ENCODE assay signal across 8 cellular contexts in the genomic region with DNA sequence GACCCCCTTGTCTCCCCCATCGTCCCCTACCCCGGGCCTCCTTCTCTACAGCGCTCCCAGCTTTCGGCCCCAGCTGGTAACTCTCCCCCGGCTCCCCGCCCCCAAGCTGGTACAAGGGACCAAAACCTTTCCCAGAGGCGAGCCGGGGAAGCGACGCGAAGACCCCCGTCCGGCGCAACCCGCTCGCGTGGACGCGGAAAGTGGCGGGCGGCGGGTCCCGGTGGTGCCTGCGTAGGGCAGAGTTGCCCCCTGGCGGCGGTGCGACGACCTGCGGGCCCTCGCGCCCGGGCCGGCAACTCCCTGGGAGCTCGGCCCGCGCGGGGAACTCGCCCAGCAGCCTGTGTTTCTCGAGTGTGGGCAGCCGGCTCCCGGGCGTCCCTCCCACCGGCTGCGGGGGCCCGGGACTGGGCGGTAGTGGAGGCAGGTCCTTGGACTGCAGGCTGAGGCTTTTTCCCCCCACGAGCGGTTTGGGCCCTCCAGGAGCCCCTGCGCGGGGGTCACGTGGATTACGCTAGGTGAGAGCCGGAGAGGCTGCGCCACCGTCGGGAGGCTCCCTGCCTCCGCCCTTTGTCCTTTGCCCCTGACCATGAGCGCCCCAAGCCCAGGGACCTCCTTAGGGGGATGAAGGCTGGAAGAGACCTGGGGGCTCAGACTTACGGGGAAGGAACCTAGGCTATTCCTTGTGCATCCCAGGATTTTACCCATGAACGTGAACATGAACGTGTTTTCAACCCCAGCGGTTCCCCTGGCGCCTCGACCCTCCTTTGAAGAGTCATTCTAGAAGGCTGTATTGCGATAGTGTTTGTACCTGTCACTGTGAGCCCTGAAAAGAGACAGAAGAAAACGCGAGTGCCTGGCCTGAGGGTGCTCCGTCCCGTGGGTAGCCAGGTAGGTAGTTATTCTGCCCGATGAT. TPM values are rescaled to one million over a fixed set of nuclear protein-coding genes. Genes with fewer than 3 reads are reported as not detected.
DNase-seq lines count a peak whose midpoint lies in the region; ATAC-seq, FAIRE-seq and TF ChIP-seq lines count a peak whose summit lies in the region.

No MANE protein-coding gene starts in this region.

- peaks cover 66% of the 10 kb centered on the region for H3K27me3 Mint-ChIP-seq in activated naive CD4-positive, alpha-beta T cell treated with anti-CD3 and anti-CD28 coated beads for 36 hours (ENCODE audit: low read depth)

- no peak for FAIRE-seq in RCC 7860 (lab: Jason Lieb, UNC)

- H3K36me3 Mint-ChIP-seq in activated naive CD4-positive, alpha-beta T cell treated with anti-CD3 and anti-CD28 coated beads for 36 hours (ENCODE audit: low read depth) = no peaks in the 10 kb centered on the region

- H3K27me3 ChIP-seq in A673 (replicated peaks; ENCODE audit: insufficient read depth, low read depth, low read length, poor library complexity) (peaks cover 55% of the 10 kb centered on the region), RWPE2 (ENCODE audit: insufficient read depth, poor library complexity, severe bottlenecking) (peaks cover 19% of the 10 kb centered on the region), right atrium auricular region (peaks cover 42 to 46% of the 10 kb centered on the region in 2 donors), skeletal muscle satellite cell (ENCODE audit: control insufficient read depth, insufficient read depth, low read length) (peaks cover 52% of the 10 kb centered on the region)

- BruUV-seq in A673 (replicated peaks; lab: Mats Ljungman, UMichigan) = no TSS peak

- intact Hi-C loops in A673 (cut with micrococcal nuclease; ENCODE audit: unreplicated experiment) = loop anchor here (2.0 to 5.0 kb wide), 3 partner anchors 234 to 529 kb away; no protein-coding TSS in a partner anchor
- intact Hi-C loops in activated naive CD4-positive, alpha-beta T cell treated with anti-CD3 and anti-CD28 coated beads for 36 hours (cut with micrococcal nuclease) = loop anchor here (1.0 to 5.0 kb wide), 7 partner anchors 34 to 531 kb away; no protein-coding TSS in a partner anchor

- H3K36me3 ChIP-seq in A673 (ENCODE audit: insufficient read depth, low read length, poor library complexity, severe bottlenecking) (no peaks in the 10 kb centered on the region), RWPE2 (ENCODE audit: low read depth) (0 out of 2 replicates have a peak, but pooled peaks cover 2% of the 10 kb centered on the region), right atrium auricular region (no peaks in the 10 kb centered on the region), skeletal muscle satellite cell (ENCODE audit: insufficient read depth, low read length) (no peaks in the 10 kb centered on the region)

- CTCF ChIA-PET in A673 (lab: Charles Lee) = interaction anchor here (1.0 to 2.2 kb wide), 2 partner anchors 48 to 235 kb away, joined by 3 to 11 read pairs; partner anchors contain the start of gene BTF3
- CTCF ChIA-PET in activated naive CD4-positive, alpha-beta T cell treated with anti-CD3 and anti-CD28 coated beads for 36 hours (lab: Charles Lee) = interaction anchor here (0.7 to 1.5 kb wide), 17 partner anchors 10 to 236 kb away, joined by 3 to 7 read pairs (median 3); no protein-coding TSS in a partner anchor

- H3K4me3 Mint-ChIP-seq in activated naive CD4-positive, alpha-beta T cell treated with anti-CD3 and anti-CD28 coated beads for 36 hours = no peak overlapping the region

- H3K9ac ChIP-seq in skeletal muscle satellite cell (ENCODE audit: low read depth, low read length) = peak overlapping the region; percentile 67

- peak; percentile 71 for DNase-seq in A673 (ENCODE audit: low spot score)
- DNase-seq in RWPE2 (ENCODE audit: low spot score) = peak; percentile 77
- peak; percentile 58 for DNase-seq in activated naive CD4-positive, alpha-beta T cell treated with anti-CD3 and anti-CD28 coated beads for 36 hours
- no peak for DNase-seq in right atrium auricular region (ENCODE audit: low spot score)
- DNase-seq in NCI-H446 treated with DMSO at 0.1 percent for 48 hours (lab: John Stamatoyannopoulos, UW) = no peak
- no peak for DNase-seq in RCC 7860 (ENCODE audit: low spot score)

- POLR2A ChIA-PET in A673 (lab: Charles Lee; ENCODE audit: low non-redundant PET) = no interaction called here

- H3K4me2 ChIP-seq in skeletal muscle satellite cell (ENCODE audit: low read length) = peak overlapping the region; percentile 85

- peaks cover 2% of the 10 kb centered on the region for H3K4me1 Mint-ChIP-seq in activated naive CD4-positive, alpha-beta T cell treated with anti-CD3 and anti-CD28 coated beads for 36 hours (ENCODE audit: low read depth)

- H3K27ac ChIP-seq in A673 (ENCODE audit: low read depth, low read length, poor library complexity, severe bottlenecking) = no peak overlapping the region
- no peak overlapping the region for H3K27ac ChIP-seq in RWPE2 (ENCODE audit: poor library complexity, severe bottlenecking)
- no peak overlapping the region for H3K27ac ChIP-seq in right atrium auricular region

- ATAC-seq in GM19397 (IDR thresholded peaks at IDR 0.05; ENCODE audit: unreplicated experiment) (peak; percentile 39), RWPE2 (ENCODE audit: low read depth) (peak; percentile 42)

- no peaks in the 10 kb centered on the region for H3K9me3 ChIP-seq in A673 (ENCODE audit: low read depth, low read length, poor library complexity, severe bottlenecking)
- no peaks in the 10 kb centered on the region for H3K9me3 ChIP-seq in RWPE2 (ENCODE audit: severe bottlenecking)
- no peaks in the 10 kb centered on the region for H3K9me3 ChIP-seq in right atrium auricular region
- H3K9me3 ChIP-seq in skeletal muscle satellite cell (replicated peaks; ENCODE audit: low read length) = no peaks in the 10 kb centered on the region

- no peaks in the 10 kb centered on the region for H3K9me3 Mint-ChIP-seq in activated naive CD4-positive, alpha-beta T cell treated with anti-CD3 and anti-CD28 coated beads for 36 hours

- H3K4me3 ChIP-seq in A673 (ENCODE audit: low read depth, low read length, poor library complexity, severe bottlenecking) (peak overlapping the region; percentile 38), RWPE2 (ENCODE audit: severe bottlenecking) (peak overlapping the region; percentile 24), right atrium auricular region (peak overlapping the region in 1 of 2 donors; percentile 1), skeletal muscle satellite cell (ENCODE audit: low read length) (peak overlapping the region; percentile 63)

- H3K27ac Mint-ChIP-seq in activated naive CD4-positive, alpha-beta T cell treated with anti-CD3 and anti-CD28 coated beads for 36 hours = no peak overlapping the region

- H3K4me1 ChIP-seq in A673 (ENCODE audit: insufficient read depth, low read length, poor library complexity, severe bottlenecking) (peaks cover 15% of the 10 kb centered on the region), RWPE2 (ENCODE audit: insufficient read depth, poor library complexity, severe bottlenecking) (peaks cover 4% of the 10 kb centered on the region), right atrium auricular region (peaks cover 0 to 26% of the 10 kb centered on the region in 2 donors), skeletal muscle satellite cell (ENCODE audit: control insufficient read depth, insufficient read depth, low read length) (peaks cover 13% of the 10 kb centered on the region)

- peak; percentile 74 for TF ChIP-seq CTCF in A673 (conservative IDR thresholded peaks at IDR 0.05; ENCODE audit: low read depth, low read length)
- TF ChIP-seq CTCF in RWPE2 (IDR thresholded peaks at IDR 0.05; ENCODE audit: poor library complexity, severe bottlenecking) = peak; percentile 99
- peak; percentile 69 to 93 for TF ChIP-seq CTCF in right atrium auricular region (IDR thresholded peaks at IDR 0.05)

RNA-seq across cellular contexts. Expression of gene FOXD1, which starts 2.9 kb away (rescaled TPM):
- 4.4 and 4.5 TPM in 2 replicates for total RNA-seq in A673 (2021)
- under 1 TPM; 0.12 TPM for total RNA-seq in activated naive CD4-positive, alpha-beta T cell treated with anti-CD3 and anti-CD28 coated beads for 36 hours
- not detected for total RNA-seq in right atrium auricular region
- 9.0 and 9.6 TPM in 2 replicates for total RNA-seq in skeletal muscle satellite cell (2012; rRNA removed)

RNA-seq across cellular contexts. Expression of gene BTF3, which starts 46.8 kb away (rescaled TPM):
- total RNA-seq in A673 (2021) = 724 and 729 TPM in 2 replicates
- 1,000 to 10,000 TPM; 1,100 to 1,123 TPM for total RNA-seq in activated naive CD4-positive, alpha-beta T cell treated with anti-CD3 and anti-CD28 coated beads for 36 hours
- 100 to 1,000 TPM; 409 to 434 TPM for total RNA-seq in right atrium auricular region
- 358 and 457 TPM in 2 replicates for total RNA-seq in skeletal muscle satellite cell (2012; rRNA removed)

Comparison
In these comparisons a context has a peak if more than half of its experiments do, and no peak if none do; other contexts are left out.
1. DNase-seq: peak in A673 (single experiment), RWPE2 (single experiment) and activated naive CD4-positive, alpha-beta T cell treated with anti-CD3 and anti-CD28 coated beads for 36 hours (single experiment); none in right atrium auricular region (single experiment), NCI-H446 treated with DMSO at 0.1 percent for 48 hours (single experiment) and RCC 7860 (single experiment).
2. Peak in every context shown above with its lines, with median percentiles within 50 percentile points of each other: CTCF ChIP-seq.